ENCODE assay signal across 8 cellular contexts in the genomic region with DNA sequence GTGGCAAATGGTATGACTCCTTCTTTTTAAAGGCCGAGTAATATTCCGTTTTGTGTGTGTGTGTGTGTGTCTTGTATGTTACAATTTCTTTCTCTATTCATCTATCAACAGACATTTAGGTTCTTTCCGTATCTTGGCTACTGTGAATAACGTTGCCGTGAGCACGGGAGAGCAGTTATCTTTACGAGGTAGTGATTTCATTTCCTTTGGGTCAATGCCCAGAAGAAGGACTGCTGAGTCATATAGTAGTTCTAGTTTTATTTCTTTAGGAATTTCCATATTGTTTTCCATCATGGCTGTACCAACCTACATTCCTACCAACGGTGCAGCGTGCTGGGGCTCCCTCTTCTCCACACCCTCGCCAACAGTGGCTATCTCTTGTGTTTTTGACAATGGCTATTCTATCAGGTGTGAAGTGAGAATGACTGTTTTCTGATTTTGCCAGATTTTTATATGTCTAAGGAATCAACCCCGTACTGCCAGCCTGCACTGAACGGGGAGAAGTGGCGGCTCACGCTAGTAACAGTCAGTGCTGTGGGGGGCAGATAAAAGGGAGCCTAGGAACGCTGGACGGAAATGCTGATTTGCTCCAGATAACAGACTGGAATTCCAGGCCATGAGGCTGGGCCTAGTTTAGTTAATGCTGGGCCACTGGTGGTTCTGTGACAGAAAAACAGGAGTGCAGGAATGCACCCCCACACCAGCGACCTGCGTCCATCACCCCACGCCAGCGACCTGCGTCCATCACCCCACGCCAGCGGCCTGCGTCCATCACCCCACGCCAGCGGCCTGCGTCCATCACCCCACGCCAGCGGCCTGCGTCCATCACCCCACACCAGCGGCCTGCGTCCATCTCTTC.
DNase-seq lines count a peak whose midpoint lies in the region; ATAC-seq and TF ChIP-seq lines count a peak whose summit lies in the region.

No MANE protein-coding gene starts in this region.

- no peak overlapping the region for H3K4me3 Mint-ChIP-seq in activated naive CD8-positive, alpha-beta T cell treated with anti-CD3 and anti-CD28 coated beads, Interleukin-2, amount 50 U/mL, for 24 hours
- no peak overlapping the region for H3K4me3 Mint-ChIP-seq in glutamatergic neuron (ENCODE audit: unreplicated experiment)

- ATAC-seq in activated naive CD8-positive, alpha-beta T cell treated with anti-CD3 and anti-CD28 coated beads, Interleukin-2, amount 50 U/mL, for 24 hours = no peak
- ATAC-seq in GM21737 (IDR thresholded peaks at IDR 0.05; ENCODE audit: unreplicated experiment) = no peak

- H3K36me3 ChIP-seq in right atrium auricular region = no peaks in the 10 kb centered on the region
- H3K36me3 ChIP-seq in testis (ENCODE audit: low read depth, missing control alignments) = no peaks in the 10 kb centered on the region

- no peaks in the 10 kb centered on the region for H3K36me3 Mint-ChIP-seq in activated naive CD8-positive, alpha-beta T cell treated with anti-CD3 and anti-CD28 coated beads, Interleukin-2, amount 50 U/mL, for 24 hours (ENCODE audit: low read depth)
- no peaks in the 10 kb centered on the region for H3K36me3 Mint-ChIP-seq in glutamatergic neuron (ENCODE audit: unreplicated experiment)

- H3K4me3 ChIP-seq in right atrium auricular region (no peak overlapping the region), testis (no peak overlapping the region)

- H3K4me1 ChIP-seq in right atrium auricular region (peaks cover 0 to 44% of the 10 kb centered on the region in 2 donors), testis (peaks cover 7% of the 10 kb centered on the region)

- H3K27ac Mint-ChIP-seq in activated naive CD8-positive, alpha-beta T cell treated with anti-CD3 and anti-CD28 coated beads, Interleukin-2, amount 50 U/mL, for 24 hours = peak overlapping the region; percentile 1
- H3K27ac Mint-ChIP-seq in glutamatergic neuron (ENCODE audit: unreplicated experiment) = no peak overlapping the region

- H3K9me3 ChIP-seq in right atrium auricular region (no peaks in the 10 kb centered on the region), testis (no peaks in the 10 kb centered on the region)

- DNase-seq in HS-5 (ENCODE audit: low read depth) = peak; percentile 89
- DNase-seq in activated naive CD8-positive, alpha-beta T cell treated with anti-CD3 and anti-CD28 coated beads, Interleukin-2, amount 50 U/mL, for 24 hours = no peak
- DNase-seq in right atrium auricular region (ENCODE audit: low spot score) = no peak
- peak; percentile 45 for DNase-seq in testis
- no peak for DNase-seq in germinal center (ENCODE audit: low spot score)
- no peak for DNase-seq in activated CD4-positive, alpha-beta T cell treated with anti-CD3 and anti-CD28 coated beads, Interleukin-2, amount 50 U/mL, for 4 hours
- no peak for DNase-seq in glutamatergic neuron

- 79 to 84% methylated on average over 32 of the region's 32 CpGs for WGBS in testis, 2 donors

- H3K27ac ChIP-seq in right atrium auricular region (peak overlapping the region; percentile 44 to 69), testis (no peak overlapping the region)

- H3K4me1 Mint-ChIP-seq in activated naive CD8-positive, alpha-beta T cell treated with anti-CD3 and anti-CD28 coated beads, Interleukin-2, amount 50 U/mL, for 24 hours = peaks cover 23% of the 10 kb centered on the region
- H3K4me1 Mint-ChIP-seq in glutamatergic neuron (ENCODE audit: low read depth, unreplicated experiment) = peaks cover 47% of the 10 kb centered on the region

- TF ChIP-seq CTCF in right atrium auricular region (IDR thresholded peaks at IDR 0.05) = no peak
- TF ChIP-seq CTCF in testis (IDR thresholded peaks at IDR 0.05) = no peak
- TF ChIP-seq CTCF in glutamatergic neuron (IDR thresholded peaks at IDR 0.05; ENCODE audit: partially characterized antibody, unreplicated experiment) = no peak

- intact Hi-C loops in testis (cut with DNase I; ENCODE audit: low total_unique reads) = loop anchor here (5.0 kb wide), 1 partner anchor 416 kb away; a partner anchor contains a TSS

- H3K27me3 ChIP-seq in right atrium auricular region (no peaks in the 10 kb centered on the region), testis (no peaks in the 10 kb centered on the region)

- no peaks in the 10 kb centered on the region for H3K27me3 Mint-ChIP-seq in activated naive CD8-positive, alpha-beta T cell treated with anti-CD3 and anti-CD28 coated beads, Interleukin-2, amount 50 U/mL, for 24 hours
- H3K27me3 Mint-ChIP-seq in glutamatergic neuron (ENCODE audit: unreplicated experiment) = peaks cover 7% of the 10 kb centered on the region

- no peaks in the 10 kb centered on the region for H3K9me3 Mint-ChIP-seq in activated naive CD8-positive, alpha-beta T cell treated with anti-CD3 and anti-CD28 coated beads, Interleukin-2, amount 50 U/mL, for 24 hours
- peaks cover 7% of the 10 kb centered on the region for H3K9me3 Mint-ChIP-seq in glutamatergic neuron (ENCODE audit: unreplicated experiment)

- TF ChIP-seq POLR2A in testis (IDR thresholded peaks at IDR 0.05) = no peak

Comparison
In these comparisons a context has a peak if more than half of its experiments do, and no peak if none do; other contexts are left out.
1. DNase-seq: peak in HS-5 (single experiment) and testis (single experiment); none in activated naive CD8-positive, alpha-beta T cell treated with anti-CD3 and anti-CD28 coated beads, Interleukin-2, amount 50 U/mL, for 24 hours (single experiment), right atrium auricular region (single experiment), germinal center (single experiment), activated CD4-positive, alpha-beta T cell treated with anti-CD3 and anti-CD28 coated beads, Interleukin-2, amount 50 U/mL, for 4 hours (0 of 2) and glutamatergic neuron (single experiment).
2. H3K27ac ChIP-seq: peak in right atrium auricular region (2 of 2); none in testis (0 of 2).